ENCODE assay signal across 8 cellular contexts in the genomic region with DNA sequence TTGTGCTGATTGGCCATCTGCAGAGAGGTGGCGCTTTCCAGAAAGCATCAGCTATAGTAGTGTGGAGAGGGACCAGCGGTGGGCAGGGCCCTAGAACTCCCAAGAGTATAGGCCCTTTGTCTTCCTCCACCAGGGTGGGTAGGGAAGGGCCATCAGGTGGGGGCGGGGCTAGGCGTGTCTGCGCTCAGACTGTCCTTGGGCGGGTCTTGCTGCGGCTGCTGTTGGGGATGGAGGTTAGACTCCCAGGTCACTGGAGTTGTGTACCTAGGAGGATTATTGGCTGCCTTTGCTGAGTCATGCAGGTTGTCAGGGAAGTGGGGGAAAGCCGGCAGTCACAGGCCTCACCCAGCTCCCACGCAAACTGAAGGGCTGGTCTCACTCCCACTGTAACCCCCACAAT. TPM values are rescaled to one million over a fixed set of nuclear protein-coding genes. Genes with fewer than 3 reads are reported as not detected.
"Had no signal": no experiment of that assay in that cellular context is flagged by ENCODE, and none has a peak within 500 bp of the region (broad histone marks: within the 10 kb centered on the region; RNA-seq: fewer than 3 reads in every experiment).

No MANE protein-coding gene starts in this region.

RNA-seq across cellular contexts. Expression of a gene that starts 13.5 kb away (rescaled TPM):
- total RNA-seq: activated CD8-positive, alpha-beta T cell treated with anti-CD3 and anti-CD28 coated beads, Interleukin-2, amount 10 ng/mL, durations not matched to agents 7 days and 5 days; activated naive CD8-positive, alpha-beta T cell treated with anti-CD3 and anti-CD28 coated beads, Interleukin-2, amount 10 ng/mL, durations not matched to agents 7 days and 5 days; adrenal gland; OCI-LY7; Right ventricle myocardium superior; RPMI7951; SJCRH30 had no signal
- polyA plus RNA-seq: adrenal gland, IgD-negative memory B cell had no signal

RNA-seq across cellular contexts. Expression of a gene that starts 23.9 kb away (rescaled TPM):
- total RNA-seq: activated CD8-positive, alpha-beta T cell treated with anti-CD3 and anti-CD28 coated beads, Interleukin-2, amount 10 ng/mL, durations not matched to agents 7 days and 5 days; activated naive CD8-positive, alpha-beta T cell treated with anti-CD3 and anti-CD28 coated beads, Interleukin-2, amount 10 ng/mL, durations not matched to agents 7 days and 5 days; adrenal gland; OCI-LY7; Right ventricle myocardium superior; RPMI7951; SJCRH30 had no signal
- polyA plus RNA-seq: adrenal gland, IgD-negative memory B cell had no signal

RNA-seq across cellular contexts. Expression of a gene that starts 55.9 kb away (rescaled TPM):
- total RNA-seq: OCI-LY7 had no signal
